In genomic region chr7:8216291-8216690, GRCh38 we compare ENCODE assay signal across 19 cellular contexts. TPM values are rescaled to one million over a fixed set of nuclear protein-coding genes. Genes with fewer than 3 reads are reported as not detected.
DNase-seq lines count a peak whose midpoint lies in the region; ATAC-seq, FAIRE-seq and TF ChIP-seq lines count a peak whose summit lies in the region.
"Had no signal": no experiment of that assay in that cellular context is flagged by ENCODE, and none has a peak within 500 bp of the region (broad histone marks: within the 10 kb centered on the region; RNA-seq: fewer than 3 reads in every experiment).

No MANE protein-coding gene starts in this region.

- H3K36me3 ChIP-seq in subcutaneous abdominal adipose tissue (ENCODE audit: control insufficient read depth in 5 of 5, insufficient read depth in 5 of 5, low read length in 5 of 5): peaks cover 0 to 16% (median 3%) of the 10 kb centered on the region in 5 donors

- peak overlapping the region in 1 of 5 donors; percentile 6 for H3K9ac ChIP-seq in subcutaneous abdominal adipose tissue (ENCODE audit: low read length in 5 of 5)

- H3K27me3 ChIP-seq in subcutaneous abdominal adipose tissue (ENCODE audit: control insufficient read depth in 5 of 5, insufficient read depth in 4 of 5, low read length in 5 of 5): no peaks in the 10 kb centered on the region

- ATAC-seq in sciatic nerve (peak; percentile 25), HG02884 (IDR thresholded peaks at IDR 0.05; ENCODE audit: unreplicated experiment) (no peak)
- ATAC-seq: A549, GM23338, HCT116 had no signal

- no peak for DNase-seq in GM18507 (ENCODE audit: extremely low spot score, insufficient read length, low read depth)
- DNase-seq in fibroblast of mammary gland (ENCODE audit: low read depth): peak; percentile 4
- no peak for DNase-seq in sciatic nerve (ENCODE audit: low spot score)
- DNase-seq in ecto neural progenitor cell (ENCODE audit: low spot score): no peak
- no peak for DNase-seq in activated CD4-positive, alpha-beta T cell treated with anti-CD3 and anti-CD28 coated beads for 1 hour
- DNase-seq: 8988T; ACHN; C1 segment of cervical spinal cord; Caco-2; CD4-positive, alpha-beta memory T cell; DMS153; DND-41; H9 had no signal

- H3K27ac ChIP-seq in subcutaneous abdominal adipose tissue (ENCODE audit: low read depth, low read length): peak overlapping the region; percentile 84
- H3K27ac ChIP-seq: A549 had no signal

- H3K4me3 ChIP-seq in fibroblast of mammary gland (ENCODE audit: control insufficient read depth, low read depth, low read length): no peak overlapping the region
- no peak overlapping the region for H3K4me3 ChIP-seq in subcutaneous abdominal adipose tissue (ENCODE audit: low read depth in 1 of 5, low read length in 5 of 5)
- H3K4me3 ChIP-seq: A549, GM23338 had no signal

- TF ChIP-seq CTCF in fibroblast of mammary gland (conservative IDR thresholded peaks at IDR 0.05; ENCODE audit: control insufficient read depth, insufficient read depth, low read depth, low read length): no peak

- peaks cover 0 to 50% (median 31%) of the 10 kb centered on the region in 5 donors for H3K4me1 ChIP-seq in subcutaneous abdominal adipose tissue (ENCODE audit: control insufficient read depth in 5 of 5, insufficient read depth in 5 of 5, low read length in 5 of 5)
- H3K4me1 ChIP-seq: A549, Caco-2 had no signal

- no peaks in the 10 kb centered on the region for H3K9me3 ChIP-seq in subcutaneous abdominal adipose tissue (ENCODE audit: control insufficient read depth in 5 of 5, low read length in 5 of 5)
- H3K9me3 ChIP-seq: A549, Caco-2 had no signal

- intact Hi-C loops in sciatic nerve (cut with DNase I): no loop called here

- FAIRE-seq in GM18507 (lab: Jason Lieb, UNC): peak; percentile 51
- FAIRE-seq: A549, GM12892 had no signal

RNA-seq across cellular contexts. Expression of gene ICA1, which starts 45.7 kb away (rescaled TPM):
- 27.0 TPM for total RNA-seq in sciatic nerve
